ENCODE assay signal across 8 cellular contexts in genomic region chr22:38314992-38315800, GRCh38. TPM values are rescaled to one million over a fixed set of nuclear protein-coding genes. Genes with fewer than 3 reads are reported as not detected.
DNase-seq lines count a peak whose midpoint lies in the region; ATAC-seq and TF ChIP-seq lines count a peak whose summit lies in the region.

No MANE protein-coding gene starts in this region.

- peak overlapping the region; percentile 88 for H3K4me3 Mint-ChIP-seq in activated CD8-positive, alpha-beta memory T cell treated with anti-CD3 and anti-CD28 coated beads, Interleukin-2, amount 10 ng/mL, durations not matched to agents 7 days and 5 days

- H3K27me3 Mint-ChIP-seq in activated CD8-positive, alpha-beta memory T cell treated with anti-CD3 and anti-CD28 coated beads, Interleukin-2, amount 10 ng/mL, durations not matched to agents 7 days and 5 days = no peaks in the 10 kb centered on the region

- H2AFZ ChIP-seq in osteoblast (ENCODE audit: low read length) = no peak overlapping the region

- no peaks in the 10 kb centered on the region for H3K9me3 Mint-ChIP-seq in activated CD8-positive, alpha-beta memory T cell treated with anti-CD3 and anti-CD28 coated beads, Interleukin-2, amount 10 ng/mL, durations not matched to agents 7 days and 5 days (ENCODE audit: low read depth)

- no peak for TF ChIP-seq CTCF in osteoblast (IDR thresholded peaks at IDR 0.05; ENCODE audit: extremely low read depth, low read depth, low read length)

- no peaks in the 10 kb centered on the region for H3K36me3 Mint-ChIP-seq in activated CD8-positive, alpha-beta memory T cell treated with anti-CD3 and anti-CD28 coated beads, Interleukin-2, amount 10 ng/mL, durations not matched to agents 7 days and 5 days

- no peaks in the 10 kb centered on the region for H3K27me3 ChIP-seq in esophagus (ENCODE audit: control insufficient read depth in 1 of 2, insufficient read depth in 2 of 2, low read length in 2 of 2)
- no peaks in the 10 kb centered on the region for H3K27me3 ChIP-seq in osteoblast (ENCODE audit: insufficient read depth, low read length)

- H4K20me1 ChIP-seq in osteoblast (ENCODE audit: insufficient read depth, low read length) = peaks cover 62% of the 10 kb centered on the region

- CTCF ChIA-PET in activated CD8-positive, alpha-beta memory T cell treated with anti-CD3 and anti-CD28 coated beads, Interleukin-2, amount 10 ng/mL, durations not matched to agents 7 days and 5 days (lab: Charles Lee) = interaction anchor here (0.6 kb wide), 1 partner anchor 385 kb away, joined by 3 read pairs; no protein-coding TSS in a partner anchor

- WGBS in esophagus, 2 donors = 13% methylated on average over 19 of the region's 19 CpGs

- H3K9me3 ChIP-seq in SK-N-MC (ENCODE audit: low read depth, low read length) = no peaks in the 10 kb centered on the region
- H3K9me3 ChIP-seq in esophagus (ENCODE audit: control insufficient read depth in 2 of 2, insufficient read depth in 1 of 2, low read depth in 1 of 2, low read length in 1 of 2) = no peaks in the 10 kb centered on the region
- H3K9me3 ChIP-seq in osteoblast (ENCODE audit: low read depth, low read length) = no peaks in the 10 kb centered on the region

- DNase-seq in activated CD8-positive, alpha-beta memory T cell treated with anti-CD3 and anti-CD28 coated beads, Interleukin-2, amount 10 ng/mL, durations not matched to agents 7 days and 5 days = no peak
- no peak for DNase-seq in activated CD8-positive, alpha-beta memory T cell treated with anti-CD3 and anti-CD28 coated beads, Interleukin-2, amount 50 U/mL, for 48 hours
- DNase-seq in SK-N-MC (ENCODE audit: low read depth, low spot score) = no peak
- peak; percentile 82 for DNase-seq in osteoblast (ENCODE audit: insufficient read length, low spot score, missing footprints)
- no peak for DNase-seq in AG20443 (ENCODE audit: low spot score)
- DNase-seq in NOMO-1 (lab: John Stamatoyannopoulos, UW; ENCODE audit: unreplicated experiment in 2 of 2) = no peak
- no peak for DNase-seq in foreskin melanocyte

- H3K27ac ChIP-seq in SK-N-MC (no peak overlapping the region; the same call in 1 of the 2 replicates), esophagus (ENCODE audit: low read depth in 2 of 2, low read length in 1 of 2) (peak overlapping the region; percentile 96 to 98), osteoblast (ENCODE audit: low read depth, low read length) (peak overlapping the region; percentile 94)

- peak overlapping the region; percentile 85 for H3K4me2 ChIP-seq in osteoblast (ENCODE audit: insufficient read depth, low read length)

- H3K36me3 ChIP-seq in SK-N-MC (ENCODE audit: insufficient read depth, low read length) (peaks cover 43% of the 10 kb centered on the region), esophagus (ENCODE audit: control insufficient read depth in 2 of 2, insufficient read depth in 2 of 2, low read length in 1 of 2) (peaks cover 3 to 10% of the 10 kb centered on the region in 2 donors), osteoblast (ENCODE audit: insufficient read depth, low read length) (peaks cover 28% of the 10 kb centered on the region)

- H3K4me1 Mint-ChIP-seq in activated CD8-positive, alpha-beta memory T cell treated with anti-CD3 and anti-CD28 coated beads, Interleukin-2, amount 10 ng/mL, durations not matched to agents 7 days and 5 days = peaks cover 65% of the 10 kb centered on the region

- H3K9ac ChIP-seq in SK-N-MC (ENCODE audit: insufficient read length) = peak overlapping the region; percentile 99

- ATAC-seq in activated CD8-positive, alpha-beta memory T cell treated with anti-CD3 and anti-CD28 coated beads, Interleukin-2, amount 10 ng/mL, durations not matched to agents 7 days and 5 days = no peak

- peak overlapping the region; percentile 85 for H3K4me3 ChIP-seq in SK-N-MC
- H3K4me3 ChIP-seq in esophagus (ENCODE audit: low read depth in 1 of 2, low read length in 2 of 2) = peak overlapping the region; percentile 67 to 82
- H3K4me3 ChIP-seq in osteoblast (ENCODE audit: insufficient read depth, low read length) = peak overlapping the region; percentile 94

- peaks cover 67% of the 10 kb centered on the region for H3K79me2 ChIP-seq in osteoblast (ENCODE audit: insufficient read depth, low read length)

- H3K4me1 ChIP-seq in esophagus (ENCODE audit: control insufficient read depth in 2 of 2, insufficient read depth in 2 of 2, low read length in 1 of 2) (peaks cover 6 to 20% of the 10 kb centered on the region in 2 donors), osteoblast (ENCODE audit: insufficient read depth, low read length) (peaks cover 61% of the 10 kb centered on the region)

- H3K27ac Mint-ChIP-seq in activated CD8-positive, alpha-beta memory T cell treated with anti-CD3 and anti-CD28 coated beads, Interleukin-2, amount 10 ng/mL, durations not matched to agents 7 days and 5 days = peak overlapping the region; percentile 91

RNA-seq across cellular contexts. Expression of gene CSNK1E, which starts 2.0 kb away (rescaled TPM):
- 100 to 1,000 TPM; 110 to 122 TPM for total RNA-seq in activated CD8-positive, alpha-beta memory T cell treated with anti-CD3 and anti-CD28 coated beads, Interleukin-2, amount 10 ng/mL, durations not matched to agents 7 days and 5 days
- 100 to 1,000 TPM in 1 of 2 donors, 10 to 100 TPM in 1; 69.4 to 152 TPM for polyA plus RNA-seq in esophagus
- 142 and 152 TPM in 2 replicates for total RNA-seq in osteoblast

RNA-seq across cellular contexts. Expression of gene TMEM184B, which starts 42.4 kb away (rescaled TPM):
- total RNA-seq in activated CD8-positive, alpha-beta memory T cell treated with anti-CD3 and anti-CD28 coated beads, Interleukin-2, amount 10 ng/mL, durations not matched to agents 7 days and 5 days = 10 to 100 TPM; 29.8 to 35.5 TPM
- 10 to 100 TPM; 10.8 to 14.4 TPM for polyA plus RNA-seq in esophagus
- total RNA-seq in osteoblast = 29.8 and 30.0 TPM in 2 replicates
